In the genomic region with DNA sequence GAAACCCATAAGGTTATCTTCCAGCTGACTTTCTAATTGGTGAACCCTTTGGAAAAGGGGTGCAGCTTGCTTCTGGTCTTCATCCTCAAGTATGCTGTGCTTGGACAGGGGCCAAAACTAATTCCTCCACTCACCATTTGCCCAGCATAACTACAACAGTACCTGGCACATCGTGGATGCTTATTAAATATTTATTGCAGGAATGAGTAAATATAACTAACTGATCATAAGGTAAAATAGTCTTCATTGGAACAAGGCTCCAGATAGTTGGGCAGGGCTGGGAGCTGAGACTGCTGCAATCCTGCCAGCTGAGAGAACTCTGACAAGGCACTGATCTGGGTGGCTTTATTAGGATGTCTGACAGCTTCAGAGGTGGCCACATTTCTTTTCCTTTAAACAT, we compare ENCODE assay signal across 23 cellular contexts.
"Had no signal": no experiment of that assay in that cellular context is flagged by ENCODE, and none has a peak within 500 bp of the region (broad histone marks: within the 10 kb centered on the region; RNA-seq: fewer than 3 reads in every experiment).

No MANE protein-coding gene starts in this region.

- H3K27me3 ChIP-seq: cardiac muscle cell, foreskin keratinocyte, hepatocyte, suprapubic skin, upper lobe of right lung had no signal

- H2AFZ ChIP-seq: hepatocyte had no signal

- H3K4me3 Mint-ChIP-seq: activated naive CD8-positive, alpha-beta T cell treated with anti-CD3 and anti-CD28 coated beads for 36 hours; endodermal cell; mesothelial cell of epicardium; nephron progenitor cell; T-helper 17 cell had no signal

- H3K36me3 Mint-ChIP-seq: activated naive CD8-positive, alpha-beta T cell treated with anti-CD3 and anti-CD28 coated beads for 36 hours; mesothelial cell of epicardium had no signal

- H3K9me3 Mint-ChIP-seq: activated naive CD8-positive, alpha-beta T cell treated with anti-CD3 and anti-CD28 coated beads for 36 hours; endodermal cell; mesothelial cell of epicardium; nephron progenitor cell had no signal

- H3K4me3 ChIP-seq: cardiac muscle cell, hepatocyte, lung, suprapubic skin, upper lobe of right lung had no signal

- H3K36me3 ChIP-seq: cardiac muscle cell had no signal

- H3K27ac Mint-ChIP-seq: activated naive CD8-positive, alpha-beta T cell treated with anti-CD3 and anti-CD28 coated beads for 36 hours; endodermal cell; mesothelial cell of epicardium; nephron progenitor cell; T-helper 17 cell had no signal

- DNase-seq: activated CD4-positive, alpha-beta T cell treated with anti-CD3 and anti-CD28 coated beads for 1 hour; activated CD4-positive, alpha-beta T cell treated with anti-CD3 and anti-CD28 coated beads, Interleukin-2, amount 50 U/mL, for 48 hours; activated naive CD8-positive, alpha-beta T cell treated with anti-CD3 and anti-CD28 coated beads for 36 hours; amniotic stem cell; endodermal cell; foreskin keratinocyte; left cardiac atrium; nephron progenitor cell; occipital lobe; posterior cingulate gyrus; retina; stimulated activated CD4-positive, alpha-beta T cell treated with anti-CD3 and anti-CD28 coated beads, Interleukin-12 subunit alpha, Interleukin-12 subunit beta, amount 100 ng/mL, for 4 hours; stimulated activated CD4-positive, alpha-beta T cell treated with anti-CD3 and anti-CD28 coated beads, Interleukin-1b, Interleukin-23, amount 100 ng/mL, for 48 hours; stimulated activated naive CD4-positive, alpha-beta T cell treated with Interleukin-2 at 50 U/mL for 16 hours; T-helper 17 cell; upper lobe of right lung; WERI-Rb-1 had no signal

- H3K27ac ChIP-seq: cardiac muscle cell, epithelial cell of prostate, foreskin keratinocyte, hepatocyte, suprapubic skin, upper lobe of right lung, WERI-Rb-1 had no signal

- H3K4me2 ChIP-seq: hepatocyte had no signal

- H3K9me3 ChIP-seq: suprapubic skin, upper lobe of right lung had no signal

- H3K27me3 Mint-ChIP-seq: activated naive CD8-positive, alpha-beta T cell treated with anti-CD3 and anti-CD28 coated beads for 36 hours; T-helper 17 cell had no signal

- ATAC-seq: foreskin keratinocyte, left cardiac atrium, T-helper 17 cell, upper lobe of right lung had no signal
